In genomic region chr5:102815560-102816324, GRCh38 we compare ENCODE assay signal across 19 cellular contexts.
DNase-seq lines count a peak whose midpoint lies in the region; ATAC-seq and TF ChIP-seq lines count a peak whose summit lies in the region.
"Had no signal": no experiment of that assay in that cellular context is flagged by ENCODE, and none has a peak within 500 bp of the region (broad histone marks: within the 10 kb centered on the region; RNA-seq: fewer than 3 reads in every experiment).

No MANE protein-coding gene starts in this region.

- H3K36me3 ChIP-seq in DND-41 (ENCODE audit: insufficient read depth, low read length), result no peaks in the 10 kb centered on the region
- H3K36me3 ChIP-seq in breast epithelium, result no peaks in the 10 kb centered on the region
- H3K36me3 ChIP-seq: MG63, neutrophil, SJCRH30, spleen had no signal

- H3K27ac ChIP-seq in DND-41 (ENCODE audit: low read length) (peak overlapping the region; percentile 70), breast epithelium (no peak overlapping the region)
- H3K27ac ChIP-seq: neutrophil, SJCRH30, spleen had no signal

- no peak for TF ChIP-seq EP300 in Ishikawa (IDR thresholded peaks at IDR 0.05; ENCODE audit: borderline replicate concordance)

- 0 out of 2 replicates have a peak, but pooled peaks cover 2% of the 10 kb centered on the region for H3K79me2 ChIP-seq in DND-41 (ENCODE audit: insufficient read depth, low read length)

- peak overlapping the region; percentile 7; the same call in 1 of the 2 replicates for H3K9ac ChIP-seq in DND-41 (ENCODE audit: low read depth, low read length)

- intact Hi-C loops in breast epithelium (cut with DNase I; ENCODE audit: low total_unique reads), result no loop called here

- H2AFZ ChIP-seq in DND-41 (ENCODE audit: low read depth, low read length), result peak overlapping the region; percentile 65

- TF ChIP-seq CTCF in DND-41 (IDR thresholded peaks at IDR 0.05; ENCODE audit: borderline replicate concordance, extremely low read depth, low read length, poor library complexity, severe bottlenecking) (no peak), breast epithelium (IDR thresholded peaks at IDR 0.05) (no peak)

- in situ Hi-C loops in SK-MEL-5 (cut with HindIII; ENCODE audit: low pct_unique_long_range_greater_than_20kb, low sequenced_read_pairs), result no loop called here

- no peak for TF ChIP-seq POLR2A in breast epithelium (IDR thresholded peaks at IDR 0.05)

- no peaks in the 10 kb centered on the region for H3K27me3 ChIP-seq in DND-41 (ENCODE audit: insufficient read depth, low read length, poor library complexity)
- no peaks in the 10 kb centered on the region for H3K27me3 ChIP-seq in breast epithelium
- H3K27me3 ChIP-seq: MG63, neutrophil, SJCRH30, spleen had no signal

- no peak for TF ChIP-seq RAD21 in Ishikawa (IDR thresholded peaks at IDR 0.05; ENCODE audit: low read depth)

- H4K20me1 ChIP-seq in DND-41 (ENCODE audit: insufficient read depth, low read length), result no peaks in the 10 kb centered on the region

- ATAC-seq in DND-41 (ENCODE audit: insufficient read depth, low read depth) (peak; percentile 71; the same call in 2 of the 3 replicates), HG03457 (IDR thresholded peaks at IDR 0.05; ENCODE audit: unreplicated experiment) (no peak)
- ATAC-seq: esophagus mucosa, WTC11 had no signal

- H3K4me1 ChIP-seq in DND-41 (ENCODE audit: insufficient read depth, low read length), result peaks cover 29% of the 10 kb centered on the region
- no peaks in the 10 kb centered on the region for H3K4me1 ChIP-seq in breast epithelium

- peak overlapping the region; percentile 44 for H3K4me2 ChIP-seq in DND-41 (ENCODE audit: insufficient read depth, low read length)

- H3K9me3 ChIP-seq in DND-41 (ENCODE audit: insufficient read depth, low read length, severe bottlenecking) (no peaks in the 10 kb centered on the region), breast epithelium (no peaks in the 10 kb centered on the region)
- H3K9me3 ChIP-seq: MG63, neutrophil, SJCRH30, spleen had no signal

- DNase-seq in DND-41 (no peak), SK-MEL-5 (ENCODE audit: low read depth, low spot score) (peak; percentile 13), fibroblast of peridontal ligament (ENCODE audit: extremely low read depth) (peak; percentile 32), dedifferentiated amniotic fluid mesenchymal stem cell (ENCODE audit: extremely low spot score) (no peak), breast epithelium (ENCODE audit: low spot score in 2 of 2) (no peak)
- DNase-seq: activated CD8-positive, alpha-beta memory T cell treated with anti-CD3 and anti-CD28 coated beads, Interleukin-2, amount 50 U/mL, for 4 hours; activated naive CD8-positive, alpha-beta T cell treated with anti-CD3 and anti-CD28 coated beads, Interleukin-2, amount 10 ng/mL, durations not matched to agents 7 days and 5 days; cerebellar nuclear complex; H9; MG63; NCI-H524; spleen; substantia nigra had no signal

- 0 out of 4 replicates have a peak overlapping the region, but pooled peaks of 1 of the 2 experiments have one; percentile 1 for H3K4me3 ChIP-seq in DND-41 (ENCODE audit: low read depth in 1 of 2, low read length in 2 of 2)
- H3K4me3 ChIP-seq in breast epithelium, result no peak overlapping the region
- H3K4me3 ChIP-seq: MG63, SJCRH30, spleen had no signal

TF ChIP-seq in Ishikawa, 13 proteins besides CTCF, POLR2A, EP300 and RAD21:
- TF ChIP-seq TEAD4 (IDR thresholded peaks at IDR 0.05) (no peak), FOXM1 (IDR thresholded peaks at IDR 0.05; ENCODE audit: borderline replicate concordance, low read depth) (no peak), NFIC (IDR thresholded peaks at IDR 0.05) (peak; percentile 52)
TF ChIP-seq in Ishikawa: peak in this region for 1.

Comparison
In these comparisons a context has a peak if more than half of its experiments do, and no peak if none do; other contexts are left out.
1. DNase-seq: peak in SK-MEL-5 (single experiment) and fibroblast of peridontal ligament (single experiment); none in DND-41 (single experiment), dedifferentiated amniotic fluid mesenchymal stem cell (single experiment) and breast epithelium (0 of 2).